ENCODE assay signal across 13 cellular contexts in the genomic region with DNA sequence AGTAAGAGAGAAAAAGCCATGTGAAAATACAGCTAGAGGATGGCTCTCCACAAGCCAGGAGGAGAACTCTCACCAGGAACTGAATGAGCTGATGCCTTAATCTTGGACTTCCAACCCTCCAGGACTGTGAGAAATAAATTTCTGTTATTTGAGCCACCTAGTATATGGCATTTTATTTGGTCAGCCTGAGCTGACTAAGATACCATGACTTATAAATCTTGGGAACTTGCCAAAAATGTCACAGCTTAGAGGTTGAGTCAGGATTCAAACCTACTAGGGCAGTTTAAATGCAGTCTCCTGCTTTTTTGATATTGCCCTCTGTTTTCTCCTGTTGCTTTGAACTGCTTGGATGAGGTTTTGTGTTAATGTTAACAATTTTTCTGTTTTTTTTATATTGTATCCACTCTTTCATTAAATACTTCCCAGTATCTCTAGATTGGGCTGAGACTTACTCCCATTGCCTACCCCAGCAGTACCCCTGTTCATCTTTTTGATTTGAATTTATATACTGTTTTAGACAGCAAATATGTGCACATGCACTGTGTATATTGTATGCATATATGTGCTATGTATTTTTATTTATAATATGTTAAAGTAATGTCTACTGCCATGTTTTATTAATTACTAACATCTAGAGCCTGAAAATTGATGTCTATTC.
DNase-seq lines count a peak whose midpoint lies in the region; ATAC-seq and TF ChIP-seq lines count a peak whose summit lies in the region.
"Had no signal": no experiment of that assay in that cellular context is flagged by ENCODE, and none has a peak within 500 bp of the region (broad histone marks: within the 10 kb centered on the region; RNA-seq: fewer than 3 reads in every experiment).

No MANE protein-coding gene starts in this region.

- H3K9me3 ChIP-seq in hepatocyte (ENCODE audit: low read depth): no peaks in the 10 kb centered on the region

- H3K4me2 ChIP-seq in hepatocyte: no peak overlapping the region

- peak; percentile 89 for DNase-seq in AG09309 (ENCODE audit: low read depth)
- peak; percentile 87 for DNase-seq in HS-5 (ENCODE audit: low read depth)
- peak; percentile 96 for DNase-seq in amniotic stem cell (lab: John Stamatoyannopoulos, UW)
- DNase-seq in hepatocyte (ENCODE audit: low spot score): peak; percentile 22
- DNase-seq in iPS-NIHi7 (ENCODE audit: extremely low spot score): no peak
- DNase-seq in cortex of kidney (lab: John Stamatoyannopoulos, UW): no peak
- DNase-seq in NCI-H524 (lab: John Stamatoyannopoulos, UW): no peak
- DNase-seq: activated CD4-positive, alpha-beta T cell treated with anti-CD3 and anti-CD28 coated beads for 4 hours; activated naive CD8-positive, alpha-beta T cell treated with anti-CD3 and anti-CD28 coated beads for 36 hours; NCI-H1694 treated with DMSO at 0.1 percent for 48 hours; small intestine had no signal

- no peak for ATAC-seq in HG02884 (IDR thresholded peaks at IDR 0.05; ENCODE audit: unreplicated experiment)

- no peak for TF ChIP-seq CTCF in AG09309 (IDR thresholded peaks at IDR 0.05; ENCODE audit: control insufficient read depth, insufficient read depth, low read depth, low read length, missing control alignments)
- no peak for TF ChIP-seq CTCF in hepatocyte (IDR thresholded peaks at IDR 0.05; ENCODE audit: poor library complexity)

- no peak overlapping the region for H3K27ac ChIP-seq in hepatocyte
- H3K27ac ChIP-seq: SJSA1 had no signal

- H3K79me2 ChIP-seq in hepatocyte: no peaks in the 10 kb centered on the region

- no peaks in the 10 kb centered on the region for H3K9me2 ChIP-seq in hepatocyte (replicated peaks; ENCODE audit: insufficient read depth)

- no peak overlapping the region for H2AFZ ChIP-seq in hepatocyte

- H4K20me1 ChIP-seq in hepatocyte (ENCODE audit: insufficient read depth, poor library complexity, severe bottlenecking): no peaks in the 10 kb centered on the region

- H3K36me3 ChIP-seq in hepatocyte (replicated peaks; ENCODE audit: insufficient read depth, low read depth): no peaks in the 10 kb centered on the region
- H3K36me3 ChIP-seq: SJSA1 had no signal

- H3K4me1 ChIP-seq in hepatocyte (ENCODE audit: insufficient read depth): no peaks in the 10 kb centered on the region
- H3K4me1 ChIP-seq: SJSA1 had no signal

- H3K27me3 ChIP-seq in hepatocyte: no peaks in the 10 kb centered on the region
- H3K27me3 ChIP-seq: SJSA1 had no signal

- no peak overlapping the region for H3K4me3 ChIP-seq in AG09309 (ENCODE audit: control insufficient read depth, low read depth, low read length)
- H3K4me3 ChIP-seq in hepatocyte: no peak overlapping the region
- H3K4me3 ChIP-seq: SJSA1 had no signal

Comparison
In these comparisons a context has a peak if more than half of its experiments do, and no peak if none do; other contexts are left out.
1. DNase-seq: peak in AG09309 (single experiment), HS-5 (single experiment), amniotic stem cell (single experiment) and hepatocyte (single experiment); none in iPS-NIHi7 (single experiment), cortex of kidney (single experiment) and NCI-H524 (0 of 2).